ENCODE assay signal across 24 cellular contexts in the genomic region with DNA sequence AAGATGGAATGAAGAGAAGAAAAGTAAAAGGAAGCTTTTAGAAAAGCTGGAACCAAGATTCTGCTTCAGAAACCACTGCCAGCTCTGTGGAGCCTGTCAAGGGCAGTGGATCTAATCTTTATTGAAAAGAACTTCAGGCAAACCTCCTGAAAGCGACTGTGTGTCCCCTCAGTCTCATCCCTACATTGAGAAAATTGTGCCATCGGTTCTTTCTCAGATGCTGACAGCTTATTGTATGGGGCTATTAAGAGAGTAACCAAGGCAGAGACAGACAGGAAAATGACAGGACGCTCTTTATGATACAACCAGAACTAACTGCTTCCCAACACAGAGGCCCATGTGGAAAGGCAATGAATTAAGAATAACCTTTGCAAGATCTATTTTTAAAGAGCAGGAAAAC.
"Had no signal": no experiment of that assay in that cellular context is flagged by ENCODE, and none has a peak within 500 bp of the region (broad histone marks: within the 10 kb centered on the region; RNA-seq: fewer than 3 reads in every experiment).

No MANE protein-coding gene starts in this region.

- H3K36me3 Mint-ChIP-seq: naive thymus-derived CD4-positive, alpha-beta T cell had no signal

- ATAC-seq: effector memory CD8-positive, alpha-beta T cell; esophagus mucosa; gastrocnemius medialis; heart right ventricle; left cardiac atrium; left lung; left ventricle myocardium superior; lower lobe of right lung; naive thymus-derived CD4-positive, alpha-beta T cell had no signal

- H3K27ac Mint-ChIP-seq: dendritic cell treated with granulocyte-macrophage colony-stimulating factor and Interleukin-4, amounts not matched to agents 40 ng/mL and 50 ng/mL, for 4 days; effector memory CD8-positive, alpha-beta T cell; endodermal cell; naive thymus-derived CD4-positive, alpha-beta T cell had no signal

- H3K27me3 Mint-ChIP-seq: dendritic cell treated with granulocyte-macrophage colony-stimulating factor and Interleukin-4, amounts not matched to agents 40 ng/mL and 50 ng/mL, for 4 days; effector memory CD8-positive, alpha-beta T cell; naive thymus-derived CD4-positive, alpha-beta T cell had no signal

- H3K27ac ChIP-seq: colonic mucosa, epithelial cell of prostate, esophagus squamous epithelium, gastrocnemius medialis, heart right ventricle, left lung, lower lobe of right lung had no signal

- H3K4me1 Mint-ChIP-seq: naive thymus-derived CD4-positive, alpha-beta T cell had no signal

- H3K9me3 Mint-ChIP-seq: endodermal cell had no signal

- H3K4me3 Mint-ChIP-seq: dendritic cell treated with granulocyte-macrophage colony-stimulating factor and Interleukin-4, amounts not matched to agents 40 ng/mL and 50 ng/mL, for 4 days; effector memory CD8-positive, alpha-beta T cell; endodermal cell; naive thymus-derived CD4-positive, alpha-beta T cell had no signal

- H3K27me3 ChIP-seq: colonic mucosa, esophagus squamous epithelium, gastrocnemius medialis, heart right ventricle, left lung had no signal

- H3K4me3 ChIP-seq: colonic mucosa, esophagus squamous epithelium, gastrocnemius medialis, heart right ventricle, left lung, lower lobe of right lung had no signal

- H3K36me3 ChIP-seq: colonic mucosa, esophagus squamous epithelium, gastrocnemius medialis, heart right ventricle, left lung, lower lobe of right lung had no signal

- H3K4me1 ChIP-seq: colonic mucosa, esophagus squamous epithelium, gastrocnemius medialis, heart right ventricle, left lung, lower lobe of right lung had no signal

- DNase-seq: colonic mucosa; cortex of kidney; effector CD8-positive, alpha-beta T cell; effector memory CD8-positive, alpha-beta T cell; endodermal cell; erythroblast; esophagus squamous epithelium; foreskin fibroblast; foreskin melanocyte; gastrocnemius medialis; glutamatergic neuron; head of caudate nucleus; heart right ventricle; hippocampal formation; left cardiac atrium; left ventricle myocardium superior; lower lobe of right lung; mesendoderm; midbrain; naive thymus-derived CD4-positive, alpha-beta T cell had no signal

- H3K9me3 ChIP-seq: colonic mucosa, esophagus squamous epithelium, gastrocnemius medialis, heart right ventricle, left lung, lower lobe of right lung had no signal
